20 cellular contexts compared by ENCODE assay signal in the genomic region with DNA sequence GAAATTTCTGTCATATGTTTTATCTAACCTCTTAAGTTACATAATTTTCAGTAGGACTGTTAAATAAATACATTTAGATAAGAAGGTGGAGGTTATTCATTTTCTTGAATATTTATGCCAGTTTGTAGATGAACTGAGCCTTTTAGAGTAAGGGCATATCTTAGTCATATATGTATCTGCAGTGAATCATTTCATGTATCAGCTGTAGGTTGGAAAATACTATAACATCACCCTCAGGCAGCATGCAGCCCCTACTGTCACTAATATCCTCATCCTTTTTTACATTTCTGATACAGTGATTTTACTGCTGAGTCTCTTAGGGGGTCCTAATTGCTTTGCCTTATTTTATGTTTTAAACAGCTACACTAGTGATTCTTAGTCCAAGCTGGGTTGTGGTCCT. TPM values are rescaled to one million over a fixed set of nuclear protein-coding genes. Genes with fewer than 3 reads are reported as not detected.
DNase-seq lines count a peak whose midpoint lies in the region; ATAC-seq and TF ChIP-seq lines count a peak whose summit lies in the region.
"Had no signal": no experiment of that assay in that cellular context is flagged by ENCODE, and none has a peak within 500 bp of the region (broad histone marks: within the 10 kb centered on the region; RNA-seq: fewer than 3 reads in every experiment).

No MANE protein-coding gene starts in this region.

- H3K9me3 ChIP-seq in lower lobe of right lung, result no peaks in the 10 kb centered on the region
- H3K9me3 ChIP-seq: HAP-1, MG63 had no signal

- DNase-seq in activated CD4-positive, CD25-positive, alpha-beta regulatory T cell (lab: John Stamatoyannopoulos, UW), result no peak
- DNase-seq in activated naive CD4-positive, alpha-beta T cell (lab: John Stamatoyannopoulos, UW), result no peak
- no peak for DNase-seq in activated naive CD8-positive, alpha-beta T cell treated with anti-CD3 and anti-CD28 coated beads, Interleukin-2, amount 50 U/mL, for 24 hours
- no peak for DNase-seq in stimulated activated naive CD8-positive, alpha-beta T cell treated with anti-CD3 and anti-CD28 coated beads, Interleukin-15, Interleukin-2, amounts not matched to agents 100 U/mL and 50 U/mL, for 24 hours
- DNase-seq in NCI-H510A (lab: John Stamatoyannopoulos, UW), result no peak
- DNase-seq in lower lobe of right lung, result no peak
- DNase-seq: AML-193, DMS79, Kasumi-1, MG63, NCI-H1048, NCI-H1436 treated with DMSO at 0.1 percent for 48 hours, NCI-H2029, NCI-H345, NCI-H526 had no signal

- intact Hi-C loops in lower lobe of right lung (cut with DNase I), result no loop called here

- H3K36me3 Mint-ChIP-seq in activated naive CD4-positive, alpha-beta T cell treated with anti-CD3 and anti-CD28 coated beads, Interleukin-2, amount 50 U/mL, for 24 hours, result peaks cover 49% of the 10 kb centered on the region
- peaks cover 76% of the 10 kb centered on the region for H3K36me3 Mint-ChIP-seq in activated naive CD8-positive, alpha-beta T cell treated with anti-CD3 and anti-CD28 coated beads, Interleukin-2, amount 50 U/mL, for 24 hours (ENCODE audit: low read depth)

- peak; percentile 99 for ATAC-seq in activated CD4-positive, CD25-positive, alpha-beta regulatory T cell treated with anti-CD3 and anti-CD28 coated beads, Interleukin-2, amount 50 U/mL, for 24 hours
- peak; percentile 98 for ATAC-seq in activated naive CD8-positive, alpha-beta T cell treated with anti-CD3 and anti-CD28 coated beads, Interleukin-2, amount 50 U/mL, for 24 hours
- ATAC-seq in stimulated activated naive CD8-positive, alpha-beta T cell treated with anti-CD3 and anti-CD28 coated beads, Interleukin-15, Interleukin-2, amounts not matched to agents 100 U/mL and 50 U/mL, for 24 hours, result peak; percentile 93
- ATAC-seq in lower lobe of right lung, result no peak

- H3K4me1 ChIP-seq in lower lobe of right lung, result no peaks in the 10 kb centered on the region

- no peaks in the 10 kb centered on the region for H3K27me3 ChIP-seq in lower lobe of right lung (ENCODE audit: low read depth)
- H3K27me3 ChIP-seq: MG63 had no signal

- peak overlapping the region; percentile 42 for H3K4me3 Mint-ChIP-seq in activated naive CD4-positive, alpha-beta T cell treated with anti-CD3 and anti-CD28 coated beads, Interleukin-2, amount 50 U/mL, for 24 hours
- no peak overlapping the region for H3K4me3 Mint-ChIP-seq in activated naive CD8-positive, alpha-beta T cell treated with anti-CD3 and anti-CD28 coated beads, Interleukin-2, amount 50 U/mL, for 24 hours

- peaks cover 50% of the 10 kb centered on the region for H3K36me3 ChIP-seq in lower lobe of right lung

- no peaks in the 10 kb centered on the region for H3K27me3 Mint-ChIP-seq in activated naive CD4-positive, alpha-beta T cell treated with anti-CD3 and anti-CD28 coated beads, Interleukin-2, amount 50 U/mL, for 24 hours
- H3K27me3 Mint-ChIP-seq in activated naive CD8-positive, alpha-beta T cell treated with anti-CD3 and anti-CD28 coated beads, Interleukin-2, amount 50 U/mL, for 24 hours, result no peaks in the 10 kb centered on the region

- H3K4me3 ChIP-seq in lower lobe of right lung, result no peak overlapping the region
- H3K4me3 ChIP-seq: HAP-1, MG63 had no signal

- no peak for TF ChIP-seq CTCF in lower lobe of right lung (IDR thresholded peaks at IDR 0.05)

- no peak overlapping the region for H3K27ac ChIP-seq in lower lobe of right lung
- H3K27ac ChIP-seq: 22Rv1, C4-2B had no signal

- peak overlapping the region; percentile 70 for H3K27ac Mint-ChIP-seq in activated naive CD4-positive, alpha-beta T cell treated with anti-CD3 and anti-CD28 coated beads, Interleukin-2, amount 50 U/mL, for 24 hours
- peak overlapping the region; percentile 71 for H3K27ac Mint-ChIP-seq in activated naive CD8-positive, alpha-beta T cell treated with anti-CD3 and anti-CD28 coated beads, Interleukin-2, amount 50 U/mL, for 24 hours

- H3K4me1 Mint-ChIP-seq in activated naive CD4-positive, alpha-beta T cell treated with anti-CD3 and anti-CD28 coated beads, Interleukin-2, amount 50 U/mL, for 24 hours, result peaks cover 78% of the 10 kb centered on the region
- H3K4me1 Mint-ChIP-seq in activated naive CD8-positive, alpha-beta T cell treated with anti-CD3 and anti-CD28 coated beads, Interleukin-2, amount 50 U/mL, for 24 hours, result peaks cover 68% of the 10 kb centered on the region

- H3K9me3 Mint-ChIP-seq in activated naive CD4-positive, alpha-beta T cell treated with anti-CD3 and anti-CD28 coated beads, Interleukin-2, amount 50 U/mL, for 24 hours, result no peaks in the 10 kb centered on the region
- no peaks in the 10 kb centered on the region for H3K9me3 Mint-ChIP-seq in activated naive CD8-positive, alpha-beta T cell treated with anti-CD3 and anti-CD28 coated beads, Interleukin-2, amount 50 U/mL, for 24 hours

RNA-seq across cellular contexts. Expression of gene SUMO4, which starts 19.5 kb away (rescaled TPM):
- total RNA-seq in lower lobe of right lung, result 2.0 TPM

Comparison
In these comparisons a context has a peak if more than half of its experiments do, and no peak if none do; other contexts are left out.
1. ATAC-seq: peak in activated CD4-positive, CD25-positive, alpha-beta regulatory T cell treated with anti-CD3 and anti-CD28 coated beads, Interleukin-2, amount 50 U/mL, for 24 hours (2 of 2), activated naive CD8-positive, alpha-beta T cell treated with anti-CD3 and anti-CD28 coated beads, Interleukin-2, amount 50 U/mL, for 24 hours (single experiment) and stimulated activated naive CD8-positive, alpha-beta T cell treated with anti-CD3 and anti-CD28 coated beads, Interleukin-15, Interleukin-2, amounts not matched to agents 100 U/mL and 50 U/mL, for 24 hours (single experiment); none in lower lobe of right lung (0 of 2).